ENCODE assay signal across 12 cellular contexts in genomic region chr6:139981066-139981624, GRCh38.
A peak's percentile ranks its signal among the peaks of the same experiment; 100 is the strongest.
DNase-seq lines count a peak whose midpoint lies in the region; TF ChIP-seq lines count a peak whose summit lies in the region.
"Had no signal": no experiment of that assay in that cellular context is flagged by ENCODE, and none has a peak within 500 bp of the region (broad histone marks: within the 10 kb centered on the region; RNA-seq: fewer than 3 reads in every experiment).

No MANE protein-coding gene starts in this region.

- in situ Hi-C loops in GM13976 (cut with MboI; ENCODE audit: low sequenced_read_pairs, unreplicated experiment): no loop called here

- no peaks in the 10 kb centered on the region for H3K36me3 ChIP-seq in OCI-LY3 (replicated peaks; ENCODE audit: low read depth, low read length)
- H3K36me3 ChIP-seq in ectodermal cell (ENCODE audit: control insufficient read depth, insufficient read depth, low read length): no peaks in the 10 kb centered on the region
- H3K36me3 ChIP-seq in parathyroid adenoma (ENCODE audit: control insufficient read depth, insufficient read depth, low read length): peaks cover 3% of the 10 kb centered on the region
- H3K36me3 ChIP-seq: BLaER1, MG63 had no signal

- no peak overlapping the region for H3K9ac ChIP-seq in OCI-LY3 (ENCODE audit: low read length)
- H3K9ac ChIP-seq in parathyroid adenoma: no peak overlapping the region
- H3K9ac ChIP-seq: BLaER1 had no signal

- H3K79me2 ChIP-seq in OCI-LY3 (ENCODE audit: low read length): no peaks in the 10 kb centered on the region
- no peaks in the 10 kb centered on the region for H3K79me2 ChIP-seq in parathyroid adenoma

- H3K4me2 ChIP-seq in OCI-LY3 (ENCODE audit: low read length) (no peak overlapping the region), parathyroid adenoma (ENCODE audit: low read length) (no peak overlapping the region)
- H3K4me2 ChIP-seq: BLaER1 had no signal

- no peak for DNase-seq in activated CD8-positive, alpha-beta memory T cell treated with anti-CD3 and anti-CD28 coated beads for 24 hours
- DNase-seq in stimulated activated CD4-positive, alpha-beta T cell treated with anti-CD3 and anti-CD28 coated beads, Interleukin-12 subunit alpha, Interleukin-12 subunit beta, amount 100 ng/mL, for 4 hours: no peak
- no peak for DNase-seq in NCI-H2196 treated with DMSO at 0.1 percent for 48 hours (lab: John Stamatoyannopoulos, UW; ENCODE audit: unreplicated experiment)
- no peak for DNase-seq in GM13976 (ENCODE audit: low spot score)
- DNase-seq: naive B cell had no signal

- no peaks in the 10 kb centered on the region for H3K9me3 ChIP-seq in OCI-LY3 (ENCODE audit: insufficient read depth, low read length)
- no peaks in the 10 kb centered on the region for H3K9me3 ChIP-seq in ectodermal cell (ENCODE audit: control insufficient read depth, low read length)
- H3K9me3 ChIP-seq in parathyroid adenoma (ENCODE audit: control insufficient read depth, low read length): no peaks in the 10 kb centered on the region
- H3K9me3 ChIP-seq: BLaER1, body of pancreas, MG63 had no signal

- TF ChIP-seq CTCF in C4-2B (conservative IDR thresholded peaks at IDR 0.05) (no peak), OCI-LY3 (IDR thresholded peaks at IDR 0.05; ENCODE audit: low read depth, low read length) (no peak), parathyroid adenoma (IDR thresholded peaks at IDR 0.05) (no peak), GM13976 (IDR thresholded peaks at IDR 0.05; ENCODE audit: borderline replicate concordance, control extremely low read depth, extremely low read depth, insufficient read depth, missing control alignments) (no peak)

- H2AFZ ChIP-seq in OCI-LY3 (ENCODE audit: low read depth, low read length) (0 out of 2 replicates have a peak overlapping the region, but pooled peaks have one; percentile 87), parathyroid adenoma (no peak overlapping the region)

- H4K20me1 ChIP-seq in OCI-LY3 (ENCODE audit: insufficient read depth, low read length): no peaks in the 10 kb centered on the region
- H4K20me1 ChIP-seq: BLaER1 had no signal

- H3K27ac ChIP-seq in C4-2B (peak overlapping the region; percentile 53), OCI-LY3 (ENCODE audit: low read length) (no peak overlapping the region), ectodermal cell (ENCODE audit: insufficient read depth, low read depth, low read length, poor library complexity, severe bottlenecking) (peak overlapping the region; percentile 65), parathyroid adenoma (peak overlapping the region; percentile 74)
- H3K27ac ChIP-seq: BLaER1, body of pancreas had no signal

- no peak overlapping the region for H3K4me3 ChIP-seq in OCI-LY3 (ENCODE audit: low read length)
- H3K4me3 ChIP-seq in ectodermal cell (ENCODE audit: insufficient read depth, low read depth, low read length): no peak overlapping the region
- no peak overlapping the region for H3K4me3 ChIP-seq in parathyroid adenoma (ENCODE audit: low read depth, low read length)
- H3K4me3 ChIP-seq: BLaER1, body of pancreas, MG63 had no signal

- WGBS in ectodermal cell, 2 experiments: 100% methylated on average over 1 of the region's 1 CpG

- H3K4me1 ChIP-seq in OCI-LY3 (ENCODE audit: low read length) (peaks cover 8% of the 10 kb centered on the region), ectodermal cell (ENCODE audit: control insufficient read depth, insufficient read depth, low read length) (peaks cover 34% of the 10 kb centered on the region), parathyroid adenoma (peaks cover 66% of the 10 kb centered on the region)
- H3K4me1 ChIP-seq: BLaER1 had no signal

- H3K27me3 ChIP-seq in OCI-LY3 (ENCODE audit: low read depth, low read length) (no peaks in the 10 kb centered on the region), ectodermal cell (ENCODE audit: control insufficient read depth, insufficient read depth, low read length, poor library complexity, severe bottlenecking) (no peaks in the 10 kb centered on the region), parathyroid adenoma (ENCODE audit: control insufficient read depth, insufficient read depth, low read length) (no peaks in the 10 kb centered on the region)
- H3K27me3 ChIP-seq: BLaER1, body of pancreas, MG63 had no signal
